ENCODE assay signal across 1 cellular context in the genomic region with DNA sequence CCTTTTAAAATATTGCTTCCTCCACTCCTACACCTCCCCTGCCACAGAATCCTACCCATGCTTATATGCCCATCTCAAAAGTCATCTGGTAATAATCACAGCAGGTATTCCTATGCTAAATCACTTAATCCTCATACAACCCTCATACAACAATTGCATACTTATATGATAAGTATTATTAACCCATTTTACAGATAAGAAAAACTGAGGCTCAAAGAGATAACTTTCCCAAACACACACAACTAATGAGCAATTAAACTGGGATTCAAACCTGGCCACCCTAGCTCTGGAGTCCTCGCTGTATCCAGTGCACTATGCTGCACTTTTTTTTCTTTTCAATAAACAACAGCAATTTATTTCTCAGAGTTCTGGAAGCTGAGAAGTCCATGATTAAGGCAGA.
TF ChIP-seq lines count a peak whose summit lies in the region.

No MANE protein-coding gene starts in this region.

TF ChIP-seq in K562, 482 proteins besides CTCF, POLR2A, EP300 and RAD21 (continued from another document):
- TF ChIP-seq, protein P1, sequence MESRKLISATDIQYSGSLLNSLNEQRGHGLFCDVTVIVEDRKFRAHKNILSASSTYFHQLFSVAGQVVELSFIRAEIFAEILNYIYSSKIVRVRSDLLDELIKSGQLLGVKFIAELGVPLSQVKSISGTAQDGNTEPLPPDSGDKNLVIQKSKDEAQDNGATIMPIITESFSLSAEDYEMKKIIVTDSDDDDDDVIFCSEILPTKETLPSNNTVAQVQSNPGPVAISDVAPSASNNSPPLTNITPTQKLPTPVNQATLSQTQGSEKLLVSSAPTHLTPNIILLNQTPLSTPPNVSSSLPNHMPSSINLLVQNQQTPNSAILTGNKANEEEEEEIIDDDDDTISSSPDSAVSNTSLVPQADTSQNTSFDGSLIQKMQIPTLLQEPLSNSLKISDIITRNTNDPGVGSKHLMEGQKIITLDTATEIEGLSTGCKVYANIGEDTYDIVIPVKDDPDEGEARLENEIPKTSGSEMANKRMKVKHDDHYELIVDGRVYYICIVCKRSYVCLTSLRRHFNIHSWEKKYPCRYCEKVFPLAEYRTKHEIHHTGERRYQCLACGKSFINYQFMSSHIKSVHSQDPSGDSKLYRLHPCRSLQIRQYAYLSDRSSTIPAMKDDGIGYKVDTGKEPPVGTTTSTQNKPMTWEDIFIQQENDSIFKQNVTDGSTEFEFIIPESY (CRISPR knock-in tag; IDR thresholded peaks at IDR 0.05) = no peak
- TF ChIP-seq MEIS2 (IDR thresholded peaks at IDR 0.05; ENCODE audit: partially characterized antibody) (no peak), HDAC2 (IDR thresholded peaks at IDR 0.05) (0 out of 2 replicates have a peak, but pooled peaks have one; percentile 38), ZNF830 (CRISPR knock-in tag; IDR thresholded peaks at IDR 0.05) (no peak), ZNF146 (CRISPR knock-in tag; IDR thresholded peaks at IDR 0.05; ENCODE audit: unreplicated experiment) (no peak), CBFB (CRISPR knock-in tag; IDR thresholded peaks at IDR 0.05) (no peak), NR3C1 (CRISPR knock-in tag; IDR thresholded peaks at IDR 0.05) (no peak), SMAD4 (CRISPR knock-in tag; conservative IDR thresholded peaks at IDR 0.05) (no peak), SMAD2 (IDR thresholded peaks at IDR 0.05; ENCODE audit: low read depth, low read length) (no peak), KDM1A (IDR thresholded peaks at IDR 0.05) (peak; percentile 48 to 63; a peak in 3 of 4 replicates), STAT5A (IDR thresholded peaks at IDR 0.05; ENCODE audit: borderline replicate concordance, low read length) (no peak), SMARCA5 (IDR thresholded peaks at IDR 0.05) (peak; percentile 64; the same call in 1 of the 2 replicates), SLC30A9 (CRISPR knock-in tag; IDR thresholded peaks at IDR 0.05) (no peak), HDAC8 (tag; IDR thresholded peaks at IDR 0.05) (no peak), RCOR1 (IDR thresholded peaks at IDR 0.05; ENCODE audit: borderline replicate concordance in 1 of 2, low read depth in 2 of 2, low read length in 2 of 2) (0 out of 4 replicates have a peak, but pooled peaks of 1 of the 2 experiments have one; percentile 10)
- TF ChIP-seq, protein P2, sequence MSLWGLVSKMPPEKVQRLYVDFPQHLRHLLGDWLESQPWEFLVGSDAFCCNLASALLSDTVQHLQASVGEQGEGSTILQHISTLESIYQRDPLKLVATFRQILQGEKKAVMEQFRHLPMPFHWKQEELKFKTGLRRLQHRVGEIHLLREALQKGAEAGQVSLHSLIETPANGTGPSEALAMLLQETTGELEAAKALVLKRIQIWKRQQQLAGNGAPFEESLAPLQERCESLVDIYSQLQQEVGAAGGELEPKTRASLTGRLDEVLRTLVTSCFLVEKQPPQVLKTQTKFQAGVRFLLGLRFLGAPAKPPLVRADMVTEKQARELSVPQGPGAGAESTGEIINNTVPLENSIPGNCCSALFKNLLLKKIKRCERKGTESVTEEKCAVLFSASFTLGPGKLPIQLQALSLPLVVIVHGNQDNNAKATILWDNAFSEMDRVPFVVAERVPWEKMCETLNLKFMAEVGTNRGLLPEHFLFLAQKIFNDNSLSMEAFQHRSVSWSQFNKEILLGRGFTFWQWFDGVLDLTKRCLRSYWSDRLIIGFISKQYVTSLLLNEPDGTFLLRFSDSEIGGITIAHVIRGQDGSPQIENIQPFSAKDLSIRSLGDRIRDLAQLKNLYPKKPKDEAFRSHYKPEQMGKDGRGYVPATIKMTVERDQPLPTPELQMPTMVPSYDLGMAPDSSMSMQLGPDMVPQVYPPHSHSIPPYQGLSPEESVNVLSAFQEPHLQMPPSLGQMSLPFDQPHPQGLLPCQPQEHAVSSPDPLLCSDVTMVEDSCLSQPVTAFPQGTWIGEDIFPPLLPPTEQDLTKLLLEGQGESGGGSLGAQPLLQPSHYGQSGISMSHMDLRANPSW (CRISPR knock-in tag; IDR thresholded peaks at IDR 0.05) = no peak
